Comparison of ENCODE assay signal across 7 cellular contexts in genomic region chr11:83724704-83725114, GRCh38.
A peak's percentile ranks its signal among the peaks of the same experiment; 100 is the strongest.
DNase-seq lines count a peak whose midpoint lies in the region; TF ChIP-seq lines count a peak whose summit lies in the region.

No MANE protein-coding gene starts in this region.

- peaks cover 0 to 16% (median 8%) of the 10 kb centered on the region in 3 donors for H3K4me1 Mint-ChIP-seq in CD8-positive, alpha-beta memory T cell

- H3K27ac ChIP-seq in liver (ENCODE audit: low read depth in 1 of 2, low read length in 2 of 2) (no peak overlapping the region), tibial artery (peak overlapping the region in 1 of 2 donors; percentile 1)
- H3K27ac ChIP-seq in CD8-positive, alpha-beta memory T cell (ENCODE audit: low read depth, low read length) = no peak overlapping the region

- H3K9me3 ChIP-seq in liver (ENCODE audit: control insufficient read depth in 4 of 4, low read length in 3 of 4) (no peaks in the 10 kb centered on the region), tibial artery (no peaks in the 10 kb centered on the region)
- no peaks in the 10 kb centered on the region for H3K9me3 ChIP-seq in CD8-positive, alpha-beta memory T cell (ENCODE audit: low read length)

- intact Hi-C loops in tibial artery (cut with DNase I; ENCODE audit: low total_unique reads) = loop anchor here (10.0 kb wide), 2 partner anchors 430 to 800 kb away; no protein-coding TSS in a partner anchor

- H3K4me1 ChIP-seq in liver (ENCODE audit: control insufficient read depth in 4 of 4, insufficient read depth in 4 of 4, low read length in 3 of 4) (peaks cover 0 to 8% (median 7%) of the 10 kb centered on the region in 4 donors), tibial artery (peaks cover 0 to 19% (median 12%) of the 10 kb centered on the region in 4 donors)
- no peaks in the 10 kb centered on the region for H3K4me1 ChIP-seq in CD8-positive, alpha-beta memory T cell (ENCODE audit: insufficient read depth, low read length)

- 11% methylated on average over 3 of the region's 3 CpGs for WGBS in liver

- peak overlapping the region in 3 of 7 donors; percentile 27 to 67 (median 56) for H3K4me3 Mint-ChIP-seq in CD8-positive, alpha-beta memory T cell

- peak; percentile 18 to 36 for TF ChIP-seq RAD21 in liver (IDR thresholded peaks at IDR 0.05)

- no peak for TF ChIP-seq CTCF in liver (IDR thresholded peaks at IDR 0.05; ENCODE audit: low read depth, low read length, missing input control)
- no peak for TF ChIP-seq CTCF in tibial artery (IDR thresholded peaks at IDR 0.05)

- CTCF ChIA-PET in CD8-positive, alpha-beta memory T cell (lab: Charles Lee) = no interaction called here

- POLR2A ChIA-PET in CD8-positive, alpha-beta memory T cell (lab: Charles Lee) = no interaction called here

- peak overlapping the region in 2 of 3 donors; percentile 67 to 80 for H3K4me3 ChIP-seq in liver (ENCODE audit: low read depth in 1 of 3, low read length in 3 of 3)
- H3K4me3 ChIP-seq in tibial artery = peak overlapping the region; percentile 39 to 47
- no peak overlapping the region for H3K4me3 ChIP-seq in CD8-positive, alpha-beta memory T cell (ENCODE audit: low read length)

- H3K27me3 Mint-ChIP-seq in CD8-positive, alpha-beta memory T cell = peaks cover 0 to 1% of the 10 kb centered on the region in 2 donors

- H3K36me3 Mint-ChIP-seq in CD8-positive, alpha-beta memory T cell = no peaks in the 10 kb centered on the region

- no peaks in the 10 kb centered on the region for H3K9me3 Mint-ChIP-seq in CD8-positive, alpha-beta memory T cell

- H3K9ac ChIP-seq in liver (ENCODE audit: low read depth in 1 of 2, low read length in 2 of 2) = peak overlapping the region in 1 of 2 donors; percentile 92

- H3K27me3 ChIP-seq in liver (ENCODE audit: control insufficient read depth in 4 of 4, insufficient read depth in 4 of 4, low read length in 3 of 4) (no peaks in the 10 kb centered on the region), tibial artery (no peaks in the 10 kb centered on the region)
- no peaks in the 10 kb centered on the region for H3K27me3 ChIP-seq in CD8-positive, alpha-beta memory T cell (ENCODE audit: insufficient read depth, low read length, poor library complexity, severe bottlenecking)

- peak overlapping the region in 1 of 8 donors; percentile 3 for H3K27ac Mint-ChIP-seq in CD8-positive, alpha-beta memory T cell

- no peaks in the 10 kb centered on the region for H3K36me3 ChIP-seq in liver (ENCODE audit: control insufficient read depth in 4 of 4, insufficient read depth in 3 of 4, low read depth in 1 of 4, low read length in 3 of 4)
- H3K36me3 ChIP-seq in tibial artery = no peaks in the 10 kb centered on the region
- H3K36me3 ChIP-seq in CD8-positive, alpha-beta memory T cell (ENCODE audit: insufficient read depth, low read length) = no peaks in the 10 kb centered on the region

- DNase-seq in NCI-H2227 treated with DMSO at 0.1 percent for 48 hours (lab: John Stamatoyannopoulos, UW) (peak; percentile 25), cerebellum (ENCODE audit: low spot score) (peak; percentile 5), tibial artery (no peak), NCI-H2107 treated with DMSO at 0.1 percent for 48 hours (lab: John Stamatoyannopoulos, UW; ENCODE audit: unreplicated experiment) (no peak)
- no peak for DNase-seq in CD8-positive, alpha-beta memory T cell
- DNase-seq in stimulated activated CD4-positive, alpha-beta T cell treated with anti-CD3 and anti-CD28 coated beads, Interleukin-1b, Interleukin-23, amount 100 ng/mL, for 48 hours = no peak

TF ChIP-seq in liver, 16 proteins besides CTCF, POLR2A, EP300 and RAD21:
- TF ChIP-seq EGR1 (IDR thresholded peaks at IDR 0.05; ENCODE audit: low read depth in 2 of 2) = no peak
- no peak for TF ChIP-seq FOXA2 (IDR thresholded peaks at IDR 0.05)
- no peak for TF ChIP-seq HNF4G (IDR thresholded peaks at IDR 0.05)
- no peak for TF ChIP-seq FOXA1 (IDR thresholded peaks at IDR 0.05)
- no peak for TF ChIP-seq MAX (IDR thresholded peaks at IDR 0.05)
- TF ChIP-seq YY1 (IDR thresholded peaks at IDR 0.05) = no peak
- no peak for TF ChIP-seq GABPA (IDR thresholded peaks at IDR 0.05 in 1 of 2, conservative IDR thresholded peaks at IDR 0.05 in 1 of 2)
- TF ChIP-seq REST (IDR thresholded peaks at IDR 0.05) = no peak
- no peak for TF ChIP-seq ZBTB33 (IDR thresholded peaks at IDR 0.05)
- no peak for TF ChIP-seq TAF1 (conservative IDR thresholded peaks at IDR 0.05)
- no peak for TF ChIP-seq RXRA (IDR thresholded peaks at IDR 0.05)
- no peak for TF ChIP-seq SP1 (IDR thresholded peaks at IDR 0.05)
- no peak for TF ChIP-seq ATF3 (IDR thresholded peaks at IDR 0.05)
- TF ChIP-seq HNF4A (conservative IDR thresholded peaks at IDR 0.05) = no peak
- no peak for TF ChIP-seq NR2F2 (IDR thresholded peaks at IDR 0.05)
- TF ChIP-seq JUND (IDR thresholded peaks at IDR 0.05) = no peak

Comparison
In these comparisons a context has a peak if more than half of its experiments do, and no peak if none do; other contexts are left out.
1. DNase-seq: peak in NCI-H2227 treated with DMSO at 0.1 percent for 48 hours (single experiment) and cerebellum (single experiment); none in tibial artery (0 of 2), CD8-positive, alpha-beta memory T cell (0 of 5), NCI-H2107 treated with DMSO at 0.1 percent for 48 hours (single experiment) and stimulated activated CD4-positive, alpha-beta T cell treated with anti-CD3 and anti-CD28 coated beads, Interleukin-1b, Interleukin-23, amount 100 ng/mL, for 48 hours (single experiment).